Comparison of ENCODE assay signal across 19 cellular contexts in genomic region chr9:105026451-105026850, GRCh38.
DNase-seq lines count a peak whose midpoint lies in the region; ATAC-seq, FAIRE-seq and TF ChIP-seq lines count a peak whose summit lies in the region.
"Had no signal": no experiment of that assay in that cellular context is flagged by ENCODE, and none has a peak within 500 bp of the region (broad histone marks: within the 10 kb centered on the region; RNA-seq: fewer than 3 reads in every experiment).

No MANE protein-coding gene starts in this region.

- H3K27ac ChIP-seq in PC-3 (ENCODE audit: low read length): no peak overlapping the region
- H3K27ac ChIP-seq: KMS-11, PC-9, transverse colon, VCaP had no signal

- H4K20me1 ChIP-seq in PC-3 (ENCODE audit: low read length): no peaks in the 10 kb centered on the region

- H3K79me2 ChIP-seq in PC-3 (ENCODE audit: low read length): no peaks in the 10 kb centered on the region

- peak; percentile 99 for FAIRE-seq in H54 (lab: Jason Lieb, UNC)

- no peaks in the 10 kb centered on the region for H3K9me3 ChIP-seq in PC-3 (ENCODE audit: low read length)
- H3K9me3 ChIP-seq: spleen, transverse colon had no signal

- BruUV-seq in PC-3 (replicated peaks; lab: Mats Ljungman, UMichigan): no TSS peak

- no peaks in the 10 kb centered on the region for H3K27me3 ChIP-seq in PC-3 (ENCODE audit: low read length)
- H3K27me3 ChIP-seq: spleen, transverse colon had no signal

- POLR2A ChIA-PET in PC-3 (lab: Charles Lee; ENCODE audit: unreplicated experiment): no interaction called here

- no peaks in the 10 kb centered on the region for H3K9me2 ChIP-seq in PC-3 (replicated peaks; ENCODE audit: low read length)

- H3K4me2 ChIP-seq in PC-3 (ENCODE audit: low read length): no peak overlapping the region
- H3K4me2 ChIP-seq: KMS-11, PC-9 had no signal

- no peaks in the 10 kb centered on the region for H3K4me1 ChIP-seq in PC-3 (ENCODE audit: insufficient read depth, low read length)

- peak; percentile 47 for DNase-seq in H54 (ENCODE audit: insufficient read length, low spot score)
- DNase-seq in PC-3: peak; percentile 21
- DNase-seq in fibroblast of mammary gland (ENCODE audit: low read depth): peak; percentile 41
- DNase-seq in sciatic nerve (ENCODE audit: low spot score): no peak
- no peak for DNase-seq in H4 (ENCODE audit: low spot score)
- no peak for DNase-seq in NCI-H146 treated with DMSO at 0.1 percent for 48 hours (lab: John Stamatoyannopoulos, UW; ENCODE audit: unreplicated experiment)
- DNase-seq: activated CD4-positive, alpha-beta memory T cell treated with anti-CD3 and anti-CD28 coated beads, Interleukin-2, amount 10 ng/mL, durations not matched to agents 7 days and 5 days; activated T-cell treated with anti-CD3 and anti-CD28 coated beads, Interleukin-2, amount 50 U/mL, for 4 hours; C1 segment of cervical spinal cord; NCI-H1694; NCI-H510A; PC-9; spleen; transverse colon had no signal

- peak overlapping the region; percentile 9; the same call in 1 of the 2 replicates for H2AFZ ChIP-seq in PC-3 (ENCODE audit: low read length)
- H2AFZ ChIP-seq: PC-9 had no signal

- no peak for TF ChIP-seq POLR2A in H54 (IDR thresholded peaks at IDR 0.05; ENCODE audit: low read depth, low read length)

- H3K4me3 ChIP-seq in PC-3 (ENCODE audit: low read length) (no peak overlapping the region), fibroblast of mammary gland (ENCODE audit: control insufficient read depth, low read depth, low read length) (no peak overlapping the region)
- H3K4me3 ChIP-seq: PC-9, spleen, transverse colon had no signal

- no peaks in the 10 kb centered on the region for H3F3A ChIP-seq in PC-3 (ENCODE audit: low read length, unreplicated experiment)

- TF ChIP-seq CTCF in PC-3 (conservative IDR thresholded peaks at IDR 0.05; ENCODE audit: low read depth, low read length): no peak
- no peak for TF ChIP-seq CTCF in fibroblast of mammary gland (conservative IDR thresholded peaks at IDR 0.05; ENCODE audit: control insufficient read depth, insufficient read depth, low read depth, low read length)

- intact Hi-C loops in PC-3 (cut with micrococcal nuclease) (no loop called here), sciatic nerve (cut with DNase I) (no loop called here)

- CTCF ChIA-PET in PC-3 (lab: Charles Lee): no interaction called here

- H3K36me3 ChIP-seq in PC-3 (ENCODE audit: low read depth, low read length): no peaks in the 10 kb centered on the region
- H3K36me3 ChIP-seq: spleen, transverse colon had no signal

- ATAC-seq in PC-3: peak; percentile 55; the same call in 1 of the 2 replicates
- peak; percentile 34 for ATAC-seq in sciatic nerve
- no peak for ATAC-seq in HG03025 (IDR thresholded peaks at IDR 0.05; ENCODE audit: low FRiP score, unreplicated experiment)
- ATAC-seq: activated naive CD4-positive, alpha-beta T cell treated with anti-CD3 and anti-CD28 coated beads, Interleukin-2, amount 50 U/mL, for 72 hours; activated T-cell treated with anti-CD3 and anti-CD28 coated beads, Interleukin-2, amount 50 U/mL, for 4 hours; stimulated activated memory B cell treated with anti-CD40 and anti-IgM and Interleukin-4, amounts not matched to agents 10 μg/mL and 1 μg/mL and 100 μg/mL, for 72 hours had no signal

- no peak overlapping the region for H3K9ac ChIP-seq in PC-3 (ENCODE audit: low read length)
- H3K9ac ChIP-seq: KMS-11 had no signal

Comparison
In these comparisons a context has a peak if more than half of its experiments do, and no peak if none do; other contexts are left out.
1. DNase-seq: peak in H54 (single experiment), PC-3 (single experiment) and fibroblast of mammary gland (single experiment); none in sciatic nerve (single experiment), H4 (single experiment) and NCI-H146 treated with DMSO at 0.1 percent for 48 hours (single experiment).